Comparison of ENCODE assay signal across 17 cellular contexts in the genomic region with DNA sequence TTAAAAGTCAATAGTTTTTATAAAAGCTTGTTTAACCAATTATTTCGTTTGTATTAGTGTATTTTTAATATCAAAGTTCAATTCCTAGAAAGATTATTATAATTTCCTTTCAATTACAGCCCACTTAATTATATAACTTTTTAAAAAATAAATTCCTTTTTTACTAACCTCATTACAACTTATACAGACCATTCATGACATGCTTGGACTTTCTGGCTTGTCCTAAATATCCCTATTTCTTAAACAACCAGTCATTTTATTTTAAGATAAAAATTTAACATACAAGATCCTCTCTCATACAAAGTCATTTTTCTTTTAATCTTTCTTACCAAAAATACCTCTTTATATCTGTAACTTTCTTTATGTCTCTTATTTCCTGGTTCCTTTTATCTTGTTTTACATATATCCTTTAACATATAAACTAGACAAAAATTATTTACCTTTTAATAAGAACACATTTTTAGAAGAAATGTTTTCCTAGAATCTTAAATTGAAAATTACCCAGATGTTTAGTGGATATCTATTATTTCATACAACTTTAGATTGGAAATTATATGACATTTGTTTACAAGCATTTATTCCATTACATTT. TPM values are rescaled to one million over a fixed set of nuclear protein-coding genes. Genes with fewer than 3 reads are reported as not detected.
DNase-seq lines count a peak whose midpoint lies in the region; FAIRE-seq and TF ChIP-seq lines count a peak whose summit lies in the region.
"Had no signal": no experiment of that assay in that cellular context is flagged by ENCODE, and none has a peak within 500 bp of the region (broad histone marks: within the 10 kb centered on the region; RNA-seq: fewer than 3 reads in every experiment).

No MANE protein-coding gene starts in this region.

- peak; percentile 80 for FAIRE-seq in endometrium (lab: Jason Lieb, UNC)

- H3K4me3 Mint-ChIP-seq in neural progenitor cell: no peak overlapping the region

- no peaks in the 10 kb centered on the region for H3K79me2 ChIP-seq in neural progenitor cell (ENCODE audit: low read depth)

- H2AFZ ChIP-seq in neural progenitor cell (replicated peaks): no peak overlapping the region

- no peak overlapping the region for H3K9ac ChIP-seq in neural progenitor cell
- H3K9ac ChIP-seq: BLaER1 treated with 17β-estradiol and CSF1 and Interleukin-3, amounts not matched to agents 10 nM and 100 nM had no signal

- peak; percentile 29 for DNase-seq in DMS 273 (lab: John Stamatoyannopoulos, UW; ENCODE audit: unreplicated experiment)
- no peak for DNase-seq in DMS 273 treated with DMSO at 0.1 percent for 48 hours (lab: John Stamatoyannopoulos, UW)
- peak; percentile 26 for DNase-seq in LHCN-M2 (ENCODE audit: low read depth)
- peak; percentile 20 for DNase-seq in neural progenitor cell (ENCODE audit: low spot score)
- DNase-seq in cerebellar nuclear complex (lab: John Stamatoyannopoulos, UW): no peak
- DNase-seq in NCI-H146 (lab: John Stamatoyannopoulos, UW): no peak
- no peak for DNase-seq in nucleus accumbens (lab: John Stamatoyannopoulos, UW)
- DNase-seq: IMR-90; NCI-H1417; NCI-H2029; NCI-H226; NCI-H526 treated with DMSO at 0.1 percent for 48 hours; NK-92 treated with Interleukin-12 subunit alpha and Interleukin-12 subunit beta, amount 100 ng/mL, for 24 hours had no signal

- H3K36me3 Mint-ChIP-seq in neural progenitor cell: peaks cover 2% of the 10 kb centered on the region

- H3K27me3 ChIP-seq in neural progenitor cell: no peaks in the 10 kb centered on the region
- H3K27me3 ChIP-seq: BLaER1 treated with 17β-estradiol and CSF1 and Interleukin-3, amounts not matched to agents 10 nM and 100 nM had no signal

- no peaks in the 10 kb centered on the region for H3F3A ChIP-seq in neural progenitor cell (ENCODE audit: low read depth)

- no peak overlapping the region for H3K4me3 ChIP-seq in neural progenitor cell
- H3K4me3 ChIP-seq: BLaER1 treated with 17β-estradiol and CSF1 and Interleukin-3, amounts not matched to agents 10 nM and 100 nM; HAP-1 had no signal

- H3K9me3 Mint-ChIP-seq in neural progenitor cell: peaks cover 47% of the 10 kb centered on the region

- no peaks in the 10 kb centered on the region for H4K20me1 ChIP-seq in neural progenitor cell (ENCODE audit: low read depth)
- H4K20me1 ChIP-seq: BLaER1 treated with 17β-estradiol and CSF1 and Interleukin-3, amounts not matched to agents 10 nM and 100 nM had no signal

- H3K36me3 ChIP-seq in neural progenitor cell: no peaks in the 10 kb centered on the region
- H3K36me3 ChIP-seq: BLaER1 treated with 17β-estradiol and CSF1 and Interleukin-3, amounts not matched to agents 10 nM and 100 nM; HAP-1 had no signal

- H3K27ac ChIP-seq in neural progenitor cell: no peak overlapping the region
- H3K27ac ChIP-seq: 22Rv1; BLaER1 treated with 17β-estradiol and CSF1 and Interleukin-3, amounts not matched to agents 10 nM and 100 nM had no signal

- no peak overlapping the region for H3K4me2 ChIP-seq in neural progenitor cell
- H3K4me2 ChIP-seq: BLaER1 treated with 17β-estradiol and CSF1 and Interleukin-3, amounts not matched to agents 10 nM and 100 nM had no signal

- H3K4me1 Mint-ChIP-seq in neural progenitor cell: no peaks in the 10 kb centered on the region

- no peaks in the 10 kb centered on the region for H3K4me1 ChIP-seq in neural progenitor cell
- H3K4me1 ChIP-seq: BLaER1 treated with 17β-estradiol and CSF1 and Interleukin-3, amounts not matched to agents 10 nM and 100 nM had no signal

- peaks cover 2% of the 10 kb centered on the region for H3K27me3 Mint-ChIP-seq in neural progenitor cell (ENCODE audit: insufficient read depth, low read depth)

- H3K9me3 ChIP-seq in neural progenitor cell (ENCODE audit: low read depth): peaks cover 19% of the 10 kb centered on the region
- H3K9me3 ChIP-seq: HAP-1 had no signal

- H3K27ac Mint-ChIP-seq in neural progenitor cell: no peak overlapping the region

- TF ChIP-seq CTCF in neural progenitor cell (IDR thresholded peaks at IDR 0.05): no peak

RNA-seq across cellular contexts. Expression of gene TMEM263, which starts 10.4 kb away (rescaled TPM):
- 70.2 and 83.0 TPM in 2 replicates for total RNA-seq in LHCN-M2 (2014; rRNA removed)
- 31.4 TPM for polyA plus RNA-seq in LHCN-M2 (2012)
- total RNA-seq in neural progenitor cell (ENCODE audit: low replicate concordance): 25.8 and 39.7 TPM in 2 replicates

RNA-seq across cellular contexts. Expression of gene MTERF2, which starts 41.6 kb away (rescaled TPM):
- total RNA-seq in LHCN-M2 (2014; rRNA removed) (8.6 and 12.6 TPM in 2 replicates), neural progenitor cell (ENCODE audit: low replicate concordance) (16.5 and 25.1 TPM in 2 replicates)
- 3.9 TPM for polyA plus RNA-seq in LHCN-M2 (2012)

Comparison
In these comparisons a context has a peak if more than half of its experiments do, and no peak if none do; other contexts are left out.
1. DNase-seq: peak in DMS 273 (single experiment), LHCN-M2 (single experiment) and neural progenitor cell (single experiment); none in DMS 273 treated with DMSO at 0.1 percent for 48 hours (single experiment), cerebellar nuclear complex (0 of 2), NCI-H146 (single experiment) and nucleus accumbens (0 of 56).